30 cellular contexts compared by ENCODE assay signal in genomic region chr6:44438827-44439226, GRCh38.
"Had no signal": no experiment of that assay in that cellular context is flagged by ENCODE, and none has a peak within 500 bp of the region (broad histone marks: within the 10 kb centered on the region; RNA-seq: fewer than 3 reads in every experiment).

No MANE protein-coding gene starts in this region.

- DNase-seq: activated CD4-positive, alpha-beta memory T cell treated with anti-CD3 and anti-CD28 coated beads for 36 hours; activated CD4-positive, alpha-beta T cell treated with anti-CD3 and anti-CD28 coated beads for 36 hours; activated CD4-positive, alpha-beta T cell treated with anti-CD3 and anti-CD28 coated beads, Interleukin-2, amount 10 ng/mL, durations not matched to agents 24 days and 14 days; activated CD4-positive, CD25-positive, alpha-beta regulatory T cell; activated CD4-positive, CD25-positive, alpha-beta regulatory T cell treated with anti-CD3 and anti-CD28 coated beads, Interleukin-2, amount 50 U/mL, for 72 hours; activated CD8-positive, alpha-beta memory T cell treated with anti-CD3 and anti-CD28 coated beads, Interleukin-2, amount 10 ng/mL, durations not matched to agents 7 days and 5 days; activated CD8-positive, alpha-beta memory T cell treated with anti-CD3 and anti-CD28 coated beads, Interleukin-2, amount 50 U/mL, for 4 hours; activated CD8-positive, alpha-beta T cell treated with anti-CD3 and anti-CD28 coated beads, Interleukin-2, amount 10 ng/mL, durations not matched to agents 7 days and 5 days; activated effector memory CD4-positive, alpha-beta T cell treated with anti-CD3 and anti-CD28 coated beads, Interleukin-2, amount 50 U/mL, for 16 hours; activated naive CD4-positive, alpha-beta T cell treated with anti-CD3 and anti-CD28 coated beads for 36 hours; activated naive CD8-positive, alpha-beta T cell treated with anti-CD3 and anti-CD28 coated beads for 36 hours; activated naive CD8-positive, alpha-beta T cell treated with anti-CD3 and anti-CD28 coated beads, Interleukin-2, amount 50 U/mL, for 24 hours; activated T-cell treated with anti-CD3 and anti-CD28 coated beads, Interleukin-2, amount 50 U/mL, for 1 hour; activated T-cell treated with anti-CD3 and anti-CD28 coated beads, Interleukin-2, amount 50 U/mL, for 48 hours; adrenal gland; central memory CD4-positive, alpha-beta T cell; cerebellar nuclear complex; colonic mucosa; effector CD8-positive, alpha-beta T cell; esophagus squamous epithelium; foreskin melanocyte; glutamatergic neuron; heart left ventricle; T-cell; T1000 had no signal

- H3K27ac ChIP-seq: adrenal gland, ascending aorta, breast epithelium, cardiac muscle cell, colonic mucosa, esophagus squamous epithelium, heart left ventricle had no signal

- H3K4me1 ChIP-seq: breast epithelium, colonic mucosa, esophagus squamous epithelium had no signal

- H3K36me3 ChIP-seq: adrenal gland, breast epithelium, cardiac muscle cell, colonic mucosa had no signal

- ATAC-seq: activated CD4-positive, alpha-beta T cell treated with anti-CD3 and anti-CD28 coated beads for 36 hours; activated CD8-positive, alpha-beta memory T cell treated with anti-CD3 and anti-CD28 coated beads, Interleukin-2, amount 10 ng/mL, durations not matched to agents 7 days and 5 days; activated CD8-positive, alpha-beta T cell treated with anti-CD3 and anti-CD28 coated beads, Interleukin-2, amount 10 ng/mL, durations not matched to agents 7 days and 5 days; activated naive CD8-positive, alpha-beta T cell treated with anti-CD3 and anti-CD28 coated beads, Interleukin-2, amount 50 U/mL, for 24 hours; T-cell had no signal

- H3K9me3 ChIP-seq: colonic mucosa had no signal

- FAIRE-seq: endometrium, endothelial cell of umbilical vein had no signal

- H3K27me3 ChIP-seq: adrenal gland, ascending aorta, breast epithelium, cardiac muscle cell, colonic mucosa, esophagus squamous epithelium, heart left ventricle had no signal

- H3K4me3 ChIP-seq: adrenal gland, ascending aorta, breast epithelium, cardiac muscle cell, colonic mucosa, esophagus squamous epithelium, heart left ventricle had no signal
